Comparison of ENCODE assay signal across 23 cellular contexts in the genomic region with DNA sequence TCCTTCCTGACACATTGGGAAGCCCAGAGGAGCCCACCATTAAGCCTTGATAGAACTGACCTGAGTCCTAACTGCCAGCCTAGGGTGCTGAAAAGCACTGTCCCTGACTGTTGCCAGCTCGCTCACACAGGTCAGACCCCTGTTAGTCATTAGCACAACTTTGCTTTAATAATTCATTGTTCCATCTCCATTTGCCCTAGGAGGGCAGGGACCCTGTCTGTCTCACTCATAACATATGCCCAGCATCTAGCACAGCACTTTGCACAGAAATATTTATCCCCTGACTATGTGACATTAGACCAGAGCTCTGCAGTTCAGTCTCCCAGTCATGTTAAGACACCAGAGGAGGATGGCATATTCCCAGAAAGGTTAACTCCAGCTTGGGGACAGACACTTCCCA.
DNase-seq lines count a peak whose midpoint lies in the region; ATAC-seq and TF ChIP-seq lines count a peak whose summit lies in the region.
"Had no signal": no experiment of that assay in that cellular context is flagged by ENCODE, and none has a peak within 500 bp of the region (broad histone marks: within the 10 kb centered on the region; RNA-seq: fewer than 3 reads in every experiment).

No MANE protein-coding gene starts in this region.

- no peaks in the 10 kb centered on the region for H3K9me3 Mint-ChIP-seq in nephron
- H3K9me3 Mint-ChIP-seq: stimulated activated naive CD8-positive, alpha-beta T cell treated with anti-CD3 and anti-CD28 coated beads, Interleukin-15, amount 100 ng/mL, for 72 hours had no signal

- DNase-seq in Right ventricle myocardium inferior (ENCODE audit: missing footprints): peak; percentile 16
- no peak for DNase-seq in left ventricle myocardium inferior
- no peak for DNase-seq in body of pancreas
- no peak for DNase-seq in upper lobe of left lung
- no peak for DNase-seq in KG1 (lab: John Stamatoyannopoulos, UW)
- DNase-seq in SW480 (ENCODE audit: low spot score): no peak
- DNase-seq: activated naive CD4-positive, alpha-beta T cell treated with Interleukin-2 at 50 U/mL for 16 hours; activated T-cell treated with anti-CD3 and anti-CD28 coated beads, Interleukin-2, amount 50 U/mL, for 48 hours; amniotic stem cell; C1 segment of cervical spinal cord; dorsolateral prefrontal cortex; hypothalamus; MM.1S; NCI-H1436 treated with DMSO at 0.1 percent for 48 hours; NCI-H2171; NCI-H524; Peyer's patch; stimulated activated naive CD8-positive, alpha-beta T cell treated with anti-CD3 and anti-CD28 coated beads, Interleukin-15, amount 100 ng/mL, for 72 hours; T-helper 9 cell had no signal

- H3K27me3 Mint-ChIP-seq in nephron (ENCODE audit: low read depth): no peaks in the 10 kb centered on the region
- H3K27me3 Mint-ChIP-seq: stimulated activated naive CD8-positive, alpha-beta T cell treated with anti-CD3 and anti-CD28 coated beads, Interleukin-15, amount 100 ng/mL, for 72 hours had no signal

- H3K36me3 Mint-ChIP-seq in nephron (ENCODE audit: low read depth): peaks cover 12% of the 10 kb centered on the region

- TF ChIP-seq POLR2A in body of pancreas (IDR thresholded peaks at IDR 0.05): no peak
- no peak for TF ChIP-seq POLR2A in upper lobe of left lung (IDR thresholded peaks at IDR 0.05)

- no peaks in the 10 kb centered on the region for H3K9me3 ChIP-seq in left ventricle myocardium inferior (replicated peaks)
- H3K9me3 ChIP-seq in body of pancreas: no peaks in the 10 kb centered on the region
- H3K9me3 ChIP-seq in upper lobe of left lung: no peaks in the 10 kb centered on the region
- H3K9me3 ChIP-seq: Peyer's patch, right atrium auricular region had no signal

- peak overlapping the region; percentile 10 to 46 (median 32) for H3K27ac Mint-ChIP-seq in nephron
- H3K27ac Mint-ChIP-seq: stimulated activated naive CD8-positive, alpha-beta T cell treated with anti-CD3 and anti-CD28 coated beads, Interleukin-15, amount 100 ng/mL, for 72 hours had no signal

- WGBS in body of pancreas, 2 donors: 69 to 100% methylated on average over 1 of the region's 1 CpG
- WGBS in upper lobe of left lung, 2 donors: 100% methylated on average over 1 of the region's 1 CpG

- peaks cover 80% of the 10 kb centered on the region for H3K4me1 ChIP-seq in left ventricle myocardium inferior
- H3K4me1 ChIP-seq in body of pancreas: peaks cover 95% of the 10 kb centered on the region
- peaks cover 64 to 95% (median 75%) of the 10 kb centered on the region in 4 donors for H3K4me1 ChIP-seq in upper lobe of left lung

- intact Hi-C loops in Right ventricle myocardium inferior (cut with DNase I) (no loop called here), left ventricle myocardium inferior (cut with micrococcal nuclease) (no loop called here), body of pancreas (cut with DNase I) (no loop called here)

- ATAC-seq in Right ventricle myocardium inferior: no peak
- no peak for ATAC-seq in body of pancreas
- ATAC-seq in upper lobe of left lung (ENCODE audit: low FRiP score in 2 of 2): no peak
- no peak for ATAC-seq in HG03135 (IDR thresholded peaks at IDR 0.05; ENCODE audit: unreplicated experiment)
- ATAC-seq: activated CD4-positive, CD25-positive, alpha-beta regulatory T cell treated with anti-CD3 and anti-CD28 coated beads, Interleukin-2, amount 50 U/mL, for 24 hours; stimulated activated naive CD8-positive, alpha-beta T cell treated with anti-CD3 and anti-CD28 coated beads, Interleukin-15, amount 100 ng/mL, for 72 hours had no signal

- H3K36me3 ChIP-seq in left ventricle myocardium inferior (no peaks in the 10 kb centered on the region), body of pancreas (replicated peaks in 1 of 2; ENCODE audit: insufficient read depth in 1 of 2, low read depth in 2 of 2) (no peaks in the 10 kb centered on the region), upper lobe of left lung (peaks cover 0 to 21% (median 0%) of the 10 kb centered on the region in 4 donors)
- H3K36me3 ChIP-seq: Peyer's patch, right atrium auricular region had no signal

- no peak for TF ChIP-seq EP300 in upper lobe of left lung (IDR thresholded peaks at IDR 0.05)

- H3K4me3 ChIP-seq in left ventricle myocardium inferior: no peak overlapping the region
- H3K4me3 ChIP-seq in body of pancreas: no peak overlapping the region
- no peak overlapping the region for H3K4me3 ChIP-seq in upper lobe of left lung
- H3K4me3 ChIP-seq: dorsolateral prefrontal cortex, Peyer's patch, right atrium auricular region had no signal

- H3K4me1 Mint-ChIP-seq in nephron: peaks cover 32% of the 10 kb centered on the region

- H3K27me3 ChIP-seq in left ventricle myocardium inferior (ENCODE audit: low read depth): no peaks in the 10 kb centered on the region
- H3K27me3 ChIP-seq in body of pancreas: no peaks in the 10 kb centered on the region
- no peaks in the 10 kb centered on the region for H3K27me3 ChIP-seq in upper lobe of left lung
- H3K27me3 ChIP-seq: dorsolateral prefrontal cortex, Peyer's patch, right atrium auricular region had no signal

- H3K4me3 Mint-ChIP-seq in nephron: no peak overlapping the region
- H3K4me3 Mint-ChIP-seq: stimulated activated naive CD8-positive, alpha-beta T cell treated with anti-CD3 and anti-CD28 coated beads, Interleukin-15, amount 100 ng/mL, for 72 hours had no signal

- TF ChIP-seq CTCF in left ventricle myocardium inferior (IDR thresholded peaks at IDR 0.05; ENCODE audit: borderline replicate concordance) (no peak), body of pancreas (IDR thresholded peaks at IDR 0.05) (no peak), nephron (IDR thresholded peaks at IDR 0.05; ENCODE audit: unreplicated experiment in 3 of 3) (no peak), upper lobe of left lung (IDR thresholded peaks at IDR 0.05) (no peak)

- no peak overlapping the region for H3K27ac ChIP-seq in left ventricle myocardium inferior (replicated peaks)
- peak overlapping the region in 3 of 4 donors; percentile 56 to 95 (median 73) for H3K27ac ChIP-seq in body of pancreas
- peak overlapping the region; percentile 11 to 67 (median 52) for H3K27ac ChIP-seq in upper lobe of left lung
- H3K27ac ChIP-seq: dorsolateral prefrontal cortex, right atrium auricular region had no signal
